Comparison of ENCODE assay signal across 2 cellular contexts in the genomic region with DNA sequence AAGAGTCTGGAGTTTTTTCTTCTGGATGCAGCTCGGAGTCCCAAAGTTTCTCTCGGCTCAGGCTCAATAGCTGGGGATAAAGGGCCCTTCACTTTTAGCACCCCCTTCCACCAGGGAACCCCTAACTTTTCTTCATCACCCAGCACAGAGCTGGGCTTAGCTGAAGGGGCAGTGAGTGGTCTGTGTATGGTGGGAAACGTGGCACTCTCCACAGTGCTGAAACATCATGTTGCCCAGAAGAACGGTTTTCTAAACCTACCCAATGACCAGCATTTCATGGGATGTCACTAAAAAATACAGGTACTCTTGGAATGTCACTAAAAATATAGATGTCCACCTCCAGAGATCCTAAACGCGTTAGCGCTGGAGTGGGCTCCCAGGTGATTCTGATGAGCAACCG.
TF ChIP-seq lines count a peak whose summit lies in the region.

No MANE protein-coding gene starts in this region.

TF ChIP-seq in A549, 52 proteins besides CTCF, POLR2A, EP300 and RAD21:
- TF ChIP-seq EHF (CRISPR knock-in tag; IDR thresholded peaks at IDR 0.05): no peak
- TF ChIP-seq, protein P1, sequence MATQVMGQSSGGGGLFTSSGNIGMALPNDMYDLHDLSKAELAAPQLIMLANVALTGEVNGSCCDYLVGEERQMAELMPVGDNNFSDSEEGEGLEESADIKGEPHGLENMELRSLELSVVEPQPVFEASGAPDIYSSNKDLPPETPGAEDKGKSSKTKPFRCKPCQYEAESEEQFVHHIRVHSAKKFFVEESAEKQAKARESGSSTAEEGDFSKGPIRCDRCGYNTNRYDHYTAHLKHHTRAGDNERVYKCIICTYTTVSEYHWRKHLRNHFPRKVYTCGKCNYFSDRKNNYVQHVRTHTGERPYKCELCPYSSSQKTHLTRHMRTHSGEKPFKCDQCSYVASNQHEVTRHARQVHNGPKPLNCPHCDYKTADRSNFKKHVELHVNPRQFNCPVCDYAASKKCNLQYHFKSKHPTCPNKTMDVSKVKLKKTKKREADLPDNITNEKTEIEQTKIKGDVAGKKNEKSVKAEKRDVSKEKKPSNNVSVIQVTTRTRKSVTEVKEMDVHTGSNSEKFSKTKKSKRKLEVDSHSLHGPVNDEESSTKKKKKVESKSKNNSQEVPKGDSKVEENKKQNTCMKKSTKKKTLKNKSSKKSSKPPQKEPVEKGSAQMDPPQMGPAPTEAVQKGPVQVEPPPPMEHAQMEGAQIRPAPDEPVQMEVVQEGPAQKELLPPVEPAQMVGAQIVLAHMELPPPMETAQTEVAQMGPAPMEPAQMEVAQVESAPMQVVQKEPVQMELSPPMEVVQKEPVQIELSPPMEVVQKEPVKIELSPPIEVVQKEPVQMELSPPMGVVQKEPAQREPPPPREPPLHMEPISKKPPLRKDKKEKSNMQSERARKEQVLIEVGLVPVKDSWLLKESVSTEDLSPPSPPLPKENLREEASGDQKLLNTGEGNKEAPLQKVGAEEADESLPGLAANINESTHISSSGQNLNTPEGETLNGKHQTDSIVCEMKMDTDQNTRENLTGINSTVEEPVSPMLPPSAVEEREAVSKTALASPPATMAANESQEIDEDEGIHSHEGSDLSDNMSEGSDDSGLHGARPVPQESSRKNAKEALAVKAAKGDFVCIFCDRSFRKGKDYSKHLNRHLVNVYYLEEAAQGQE (IDR thresholded peaks at IDR 0.05): peak; percentile 33; the same call in 1 of the 2 replicates

TF ChIP-seq in H1, 55 proteins besides CTCF, POLR2A, EP300 and RAD21:
- TF ChIP-seq HDAC2 (IDR thresholded peaks at IDR 0.05; ENCODE audit: borderline replicate concordance in 1 of 2, low read depth in 2 of 2, low read length in 2 of 2) (no peak), SUZ12 (IDR thresholded peaks at IDR 0.05; ENCODE audit: low read length) (no peak), RFX5 (IDR thresholded peaks at IDR 0.05; ENCODE audit: borderline replicate concordance, low read depth, low read length) (no peak), SRF (IDR thresholded peaks at IDR 0.05; ENCODE audit: low read depth, low read length) (no peak), MAFK (IDR thresholded peaks at IDR 0.05; ENCODE audit: low read depth, low read length) (no peak), CBX5 (IDR thresholded peaks at IDR 0.05; ENCODE audit: low read depth, low read length) (no peak), SP4 (IDR thresholded peaks at IDR 0.05; ENCODE audit: low read length) (no peak), CBX8 (IDR thresholded peaks at IDR 0.05; ENCODE audit: borderline replicate concordance, low read depth, low read length) (no peak), EZH2 (IDR thresholded peaks at IDR 0.05; ENCODE audit: low read depth, low read length, severe bottlenecking) (no peak), NANOG (IDR thresholded peaks at IDR 0.05; ENCODE audit: insufficient read depth, low read depth, low read length, poor library complexity, severe bottlenecking) (no peak), BRCA1 (IDR thresholded peaks at IDR 0.05; ENCODE audit: low read depth, low read length) (no peak)
- TF ChIP-seq, protein P2, sequence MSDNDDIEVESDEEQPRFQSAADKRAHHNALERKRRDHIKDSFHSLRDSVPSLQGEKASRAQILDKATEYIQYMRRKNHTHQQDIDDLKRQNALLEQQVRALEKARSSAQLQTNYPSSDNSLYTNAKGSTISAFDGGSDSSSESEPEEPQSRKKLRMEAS (IDR thresholded peaks at IDR 0.05): no peak
- TF ChIP-seq, protein P3, sequence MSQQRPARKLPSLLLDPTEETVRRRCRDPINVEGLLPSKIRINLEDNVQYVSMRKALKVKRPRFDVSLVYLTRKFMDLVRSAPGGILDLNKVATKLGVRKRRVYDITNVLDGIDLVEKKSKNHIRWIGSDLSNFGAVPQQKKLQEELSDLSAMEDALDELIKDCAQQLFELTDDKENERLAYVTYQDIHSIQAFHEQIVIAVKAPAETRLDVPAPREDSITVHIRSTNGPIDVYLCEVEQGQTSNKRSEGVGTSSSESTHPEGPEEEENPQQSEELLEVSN (IDR thresholded peaks at IDR 0.05): no peak
